Comparison of ENCODE assay signal across 9 cellular contexts in genomic region chr19:33376423-33376822, GRCh38. TPM values are rescaled to one million over a fixed set of nuclear protein-coding genes. Genes with fewer than 3 reads are reported as not detected.
A peak's percentile ranks its signal among the peaks of the same experiment; 100 is the strongest.
DNase-seq lines count a peak whose midpoint lies in the region; ATAC-seq and TF ChIP-seq lines count a peak whose summit lies in the region.
"Had no signal": no experiment of that assay in that cellular context is flagged by ENCODE, and none has a peak within 500 bp of the region (broad histone marks: within the 10 kb centered on the region; RNA-seq: fewer than 3 reads in every experiment).

No MANE protein-coding gene starts in this region.

- H3K4me1 ChIP-seq in HCT116 (ENCODE audit: control insufficient read depth in 1 of 2, insufficient read depth in 2 of 2, low read length in 2 of 2), result peaks cover 30 to 49% of the 10 kb centered on the region in 2 experiments

- no peak overlapping the region for H2AFZ ChIP-seq in HCT116 (ENCODE audit: low read depth, low read length, poor library complexity, severe bottlenecking)

- peaks cover 31% of the 10 kb centered on the region; the same call in 1 of the 2 replicates for H4K20me1 ChIP-seq in HCT116 (ENCODE audit: insufficient read depth)

- no peaks in the 10 kb centered on the region for H3K27me3 ChIP-seq in HCT116 (ENCODE audit: insufficient read depth, low read length)

- no peak for TF ChIP-seq CTCF in HCT116 (IDR thresholded peaks at IDR 0.05 in 2 of 3, conservative IDR thresholded peaks at IDR 0.05 in 1 of 3; ENCODE audit: borderline replicate concordance in 1 of 3, insufficient read depth in 1 of 3, low read depth in 2 of 3, low read length in 2 of 3)

- TF ChIP-seq POLR2A in HCT116 (IDR thresholded peaks at IDR 0.05; ENCODE audit: borderline replicate concordance, extremely low read depth, insufficient read depth, insufficient read length), result no peak

- H3K4me1 Mint-ChIP-seq in activated naive CD8-positive, alpha-beta T cell treated with anti-CD3 and anti-CD28 coated beads, Interleukin-2, amount 50 U/mL, for 24 hours, result peaks cover 59% of the 10 kb centered on the region

- peak overlapping the region; percentile 98 for H3K4me2 ChIP-seq in HCT116 (ENCODE audit: low read length)

- peak overlapping the region; percentile 14 for H3K9ac ChIP-seq in HCT116 (ENCODE audit: low read length)

- ATAC-seq in HCT116, result 0 out of 2 replicates have a peak, but pooled peaks have one; percentile 12
- ATAC-seq in activated naive CD8-positive, alpha-beta T cell treated with anti-CD3 and anti-CD28 coated beads, Interleukin-2, amount 50 U/mL, for 24 hours, result no peak
- ATAC-seq in HG02571 (IDR thresholded peaks at IDR 0.05; ENCODE audit: unreplicated experiment), result no peak
- no peak for ATAC-seq in GM21786 (IDR thresholded peaks at IDR 0.05; ENCODE audit: unreplicated experiment)

- peaks cover 75% of the 10 kb centered on the region for H3K79me2 ChIP-seq in HCT116 (ENCODE audit: insufficient read depth, low read length)

- POLR2A ChIA-PET in HCT116 (lab: Charles Lee), result interaction anchor here (0.8 to 1.0 kb wide), 3 partner anchors 9 to 74 kb away, joined by 3 to 4 read pairs (median 3); partner anchors contain the start of gene CEBPA

- H3K9me3 ChIP-seq in HCT116 (ENCODE audit: control insufficient read depth in 1 of 2, insufficient read depth in 1 of 2, low read depth in 1 of 2, low read length in 2 of 2), result no peaks in the 10 kb centered on the region

- H3K9me3 Mint-ChIP-seq in activated naive CD8-positive, alpha-beta T cell treated with anti-CD3 and anti-CD28 coated beads, Interleukin-2, amount 50 U/mL, for 24 hours, result no peaks in the 10 kb centered on the region

- H3K27ac ChIP-seq in HCT116 (ENCODE audit: low read depth, low read length), result peak overlapping the region; percentile 6; the same call in 1 of the 2 replicates

- H3K27me3 Mint-ChIP-seq in activated naive CD8-positive, alpha-beta T cell treated with anti-CD3 and anti-CD28 coated beads, Interleukin-2, amount 50 U/mL, for 24 hours, result no peaks in the 10 kb centered on the region

- peak overlapping the region; percentile 15 for H3K4me3 Mint-ChIP-seq in activated naive CD8-positive, alpha-beta T cell treated with anti-CD3 and anti-CD28 coated beads, Interleukin-2, amount 50 U/mL, for 24 hours

- H3K36me3 Mint-ChIP-seq in activated naive CD8-positive, alpha-beta T cell treated with anti-CD3 and anti-CD28 coated beads, Interleukin-2, amount 50 U/mL, for 24 hours (ENCODE audit: low read depth), result peaks cover 30% of the 10 kb centered on the region

- DNase-seq in HCT116 (ENCODE audit: low read depth, low spot score) (peak; percentile 46), hepatic stellate cell (ENCODE audit: low spot score) (peak; percentile 74), cortex of kidney (lab: John Stamatoyannopoulos, UW) (no peak), Ammon's horn (ENCODE audit: low spot score) (no peak)
- no peak for DNase-seq in activated naive CD8-positive, alpha-beta T cell treated with anti-CD3 and anti-CD28 coated beads, Interleukin-2, amount 50 U/mL, for 24 hours
- DNase-seq in stimulated activated CD8-positive, alpha-beta memory T cell treated with anti-CD3 and anti-CD28 coated beads, Interleukin-4, amount 100 ng/mL, for 48 hours, result peak; percentile 11
- DNase-seq: stimulated activated CD4-positive, alpha-beta T cell treated with anti-CD3 and anti-CD28 coated beads, Interleukin-15, amount 100 ng/mL, for 24 hours had no signal

- intact Hi-C loops in HCT116 (cut with micrococcal nuclease), result no loop called here

- RAD21 ChIA-PET in HCT116 (lab: Charles Lee; ENCODE audit: low non-redundant PET in 1 of 2, low total read pairs in 2 of 2, uncharacterized antibody in 2 of 2, unreplicated experiment in 2 of 2), result no interaction called here

- BruUV-seq in HCT116 (replicated peaks; lab: Mats Ljungman, UMichigan), result no TSS peak

- H3K36me3 ChIP-seq in HCT116 (ENCODE audit: control insufficient read depth in 1 of 2, insufficient read depth in 2 of 2, low read length in 2 of 2), result peaks cover 6 to 15% of the 10 kb centered on the region in 2 experiments; a peak in 3 of 4 replicates

- TF ChIP-seq RAD21 in HCT116 (IDR thresholded peaks at IDR 0.05; ENCODE audit: low read depth), result no peak

- H3K4me3 ChIP-seq in HCT116 (replicated peaks in 1 of 2; ENCODE audit: low read depth in 1 of 2, low read length in 2 of 2), result peak overlapping the region in 1 of 2 experiments; percentile 36; a peak in 2 of 4 replicates

- no peaks in the 10 kb centered on the region for H3K9me2 ChIP-seq in HCT116 (ENCODE audit: insufficient read depth)

- CTCF ChIA-PET in HCT116 (lab: Charles Lee), result interaction anchor here (0.9 kb wide), 1 partner anchor 65 kb away, joined by 3 read pairs; no protein-coding TSS in a partner anchor

- H3K27ac Mint-ChIP-seq in activated naive CD8-positive, alpha-beta T cell treated with anti-CD3 and anti-CD28 coated beads, Interleukin-2, amount 50 U/mL, for 24 hours, result no peak overlapping the region

TF ChIP-seq in HCT116, 20 proteins besides CTCF, POLR2A, EP300 and RAD21:
- TF ChIP-seq POLR2AphosphoS5 (IDR thresholded peaks at IDR 0.05; ENCODE audit: low read depth, low read length) (peak; percentile 38), EZH2 (IDR thresholded peaks at IDR 0.05) (no peak), SP1 (IDR thresholded peaks at IDR 0.05; ENCODE audit: low read depth) (peak; percentile 56; the same call in 1 of the 2 replicates), JUND (IDR thresholded peaks at IDR 0.05) (peak; percentile 29; the same call in 1 of the 2 replicates), ELF1 (IDR thresholded peaks at IDR 0.05; ENCODE audit: borderline replicate concordance, low read depth) (no peak; the same call in 1 of the 2 replicates), FOSL1 (IDR thresholded peaks at IDR 0.05; ENCODE audit: low read depth) (peak; percentile 42; the same call in 1 of the 2 replicates)

RNA-seq across cellular contexts. Expression of gene CEBPG, which starts 2.9 kb away (rescaled TPM):
- 51.1 TPM for total RNA-seq in HCT116 (2021; ENCODE audit: unreplicated experiment)
- 36.7 and 42.2 TPM in 2 replicates for polyA plus RNA-seq in HCT116 (2012)

Comparison
In these comparisons a context has a peak if more than half of its experiments do, and no peak if none do; other contexts are left out.
1. DNase-seq: peak in HCT116 (single experiment), hepatic stellate cell (single experiment) and stimulated activated CD8-positive, alpha-beta memory T cell treated with anti-CD3 and anti-CD28 coated beads, Interleukin-4, amount 100 ng/mL, for 48 hours (single experiment); none in activated naive CD8-positive, alpha-beta T cell treated with anti-CD3 and anti-CD28 coated beads, Interleukin-2, amount 50 U/mL, for 24 hours (single experiment), cortex of kidney (single experiment) and Ammon's horn (single experiment).